In the genomic region with DNA sequence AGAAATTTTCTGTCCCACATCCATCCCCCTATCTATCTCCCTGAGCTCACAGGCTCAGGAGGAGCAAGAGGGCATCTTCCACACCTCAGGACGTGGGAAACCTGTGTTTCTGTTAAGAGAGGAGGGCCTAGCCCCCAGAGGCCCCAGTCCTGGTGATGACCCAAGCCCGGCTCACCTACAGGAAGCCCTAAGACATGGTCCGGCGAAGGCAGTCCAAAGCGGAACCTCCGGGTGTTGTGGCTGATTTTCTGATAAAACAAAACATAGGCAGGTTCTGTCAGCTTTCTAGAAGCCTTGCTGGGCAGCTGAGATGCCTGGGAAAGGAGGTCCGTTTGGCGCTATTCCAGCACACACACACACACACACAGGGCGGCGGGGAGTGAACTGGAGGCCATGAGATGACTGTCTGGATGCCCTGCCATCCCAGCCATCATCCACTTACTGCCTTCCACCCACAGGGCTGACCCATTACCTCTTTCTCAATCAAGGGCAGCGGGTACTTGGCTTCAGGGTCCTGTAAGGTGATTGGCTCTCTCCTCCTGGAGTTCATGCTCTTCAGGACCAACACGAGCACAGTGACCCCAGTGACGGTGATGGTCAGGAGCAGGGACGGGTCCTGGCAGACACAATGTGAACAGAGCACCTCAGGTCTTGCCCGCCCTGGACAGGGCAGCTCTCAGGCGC, we compare ENCODE assay signal across 1 cellular context.
TF ChIP-seq lines count a peak whose summit lies in the region.

No MANE protein-coding gene starts in this region.

TF ChIP-seq in IMR-90, 13 proteins besides CTCF, POLR2A, EP300 and RAD21:
- TF ChIP-seq, protein P1, sequence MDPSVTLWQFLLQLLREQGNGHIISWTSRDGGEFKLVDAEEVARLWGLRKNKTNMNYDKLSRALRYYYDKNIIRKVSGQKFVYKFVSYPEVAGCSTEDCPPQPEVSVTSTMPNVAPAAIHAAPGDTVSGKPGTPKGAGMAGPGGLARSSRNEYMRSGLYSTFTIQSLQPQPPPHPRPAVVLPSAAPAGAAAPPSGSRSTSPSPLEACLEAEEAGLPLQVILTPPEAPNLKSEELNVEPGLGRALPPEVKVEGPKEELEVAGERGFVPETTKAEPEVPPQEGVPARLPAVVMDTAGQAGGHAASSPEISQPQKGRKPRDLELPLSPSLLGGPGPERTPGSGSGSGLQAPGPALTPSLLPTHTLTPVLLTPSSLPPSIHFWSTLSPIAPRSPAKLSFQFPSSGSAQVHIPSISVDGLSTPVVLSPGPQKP (IDR thresholded peaks at IDR 0.05; ENCODE audit: borderline replicate concordance, low read depth, low read length) = no peak
- no peak for TF ChIP-seq RCOR1 (IDR thresholded peaks at IDR 0.05; ENCODE audit: insufficient replicate concordance, low read length)
- TF ChIP-seq SMC3 (IDR thresholded peaks at IDR 0.05; ENCODE audit: low read depth, low read length) = no peak
- no peak for TF ChIP-seq MAZ (IDR thresholded peaks at IDR 0.05; ENCODE audit: borderline replicate concordance, low read depth, low read length)
- TF ChIP-seq USF2 (IDR thresholded peaks at IDR 0.05; ENCODE audit: low read depth, low read length) = no peak
- no peak for TF ChIP-seq MXI1 (IDR thresholded peaks at IDR 0.05; ENCODE audit: borderline replicate concordance, low read depth, low read length)
- no peak for TF ChIP-seq NFE2L2 (IDR thresholded peaks at IDR 0.05; ENCODE audit: low read depth, low read length)
- no peak for TF ChIP-seq CHD1 (IDR thresholded peaks at IDR 0.05; ENCODE audit: low read depth, low read length)
- TF ChIP-seq MAFK (IDR thresholded peaks at IDR 0.05; ENCODE audit: low read depth, low read length) = no peak
- no peak for TF ChIP-seq BHLHE40 (IDR thresholded peaks at IDR 0.05; ENCODE audit: low read depth, low read length)
- TF ChIP-seq RFX5 (IDR thresholded peaks at IDR 0.05; ENCODE audit: low read depth, low read length) = no peak
- TF ChIP-seq FOS (IDR thresholded peaks at IDR 0.05; ENCODE audit: low read depth, low read length) = no peak
- no peak for TF ChIP-seq CEBPB (IDR thresholded peaks at IDR 0.05; ENCODE audit: low read depth, low read length)
